ENCODE assay signal across 11 cellular contexts in the genomic region with DNA sequence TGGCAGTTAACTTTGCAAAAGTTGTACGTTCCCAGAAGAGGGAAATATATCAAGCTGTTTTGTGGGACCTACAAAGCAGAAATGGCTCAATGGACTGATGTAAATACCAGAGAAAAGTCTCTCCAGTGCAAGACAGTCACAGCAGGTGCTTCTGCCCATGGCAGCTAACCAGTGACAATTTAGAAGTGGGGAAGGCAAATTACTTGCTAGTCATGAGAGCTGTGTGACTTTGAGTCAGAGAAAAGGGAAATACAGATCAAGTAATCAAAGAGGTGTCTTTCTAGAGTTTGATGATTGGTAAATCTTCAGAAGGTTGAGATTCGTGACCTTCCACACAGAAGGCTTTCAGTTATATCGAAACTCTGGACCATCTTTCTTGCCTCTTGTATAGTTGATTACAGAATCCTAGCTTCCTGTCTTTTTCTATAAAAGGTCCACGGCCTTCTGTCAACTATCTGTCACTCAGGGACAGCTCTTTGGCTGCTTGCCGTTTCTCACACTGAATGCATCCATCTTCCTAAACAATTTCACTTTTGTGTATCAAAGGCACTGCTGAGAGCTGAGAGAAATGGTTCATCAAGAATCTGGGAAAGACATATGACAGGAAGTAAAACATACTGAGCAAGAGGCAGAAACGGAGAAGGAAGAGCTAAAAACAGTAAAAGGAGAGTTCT.
DNase-seq lines count a peak whose midpoint lies in the region; ATAC-seq and TF ChIP-seq lines count a peak whose summit lies in the region.
"Had no signal": no experiment of that assay in that cellular context is flagged by ENCODE, and none has a peak within 500 bp of the region (broad histone marks: within the 10 kb centered on the region; RNA-seq: fewer than 3 reads in every experiment).

No MANE protein-coding gene starts in this region.

- ATAC-seq in GM19023 (IDR thresholded peaks at IDR 0.05; ENCODE audit: unreplicated experiment) (peak; percentile 72), HG02588 (IDR thresholded peaks at IDR 0.05; ENCODE audit: unreplicated experiment) (peak; percentile 64)

- peak overlapping the region; percentile 37 for H3K27ac Mint-ChIP-seq in nephron progenitor cell

- WGBS in stomach, 5 donors: 53 to 65% (median 56%) methylated on average over 6 of the region's 6 CpGs

- no peaks in the 10 kb centered on the region for H3K9me3 Mint-ChIP-seq in nephron progenitor cell

- H3K27ac ChIP-seq in stomach: no peak overlapping the region
- H3K27ac ChIP-seq: skin epidermis had no signal

- TF ChIP-seq EP300 in stomach (IDR thresholded peaks at IDR 0.05): no peak

- H3K9me3 ChIP-seq in stomach: no peaks in the 10 kb centered on the region

- peaks cover 0 to 9% (median 4%) of the 10 kb centered on the region in 4 donors for H3K4me1 ChIP-seq in stomach

- H3K27me3 Mint-ChIP-seq in nephron progenitor cell (ENCODE audit: low read depth, poor library complexity): no peaks in the 10 kb centered on the region

- no peaks in the 10 kb centered on the region for H3K36me3 ChIP-seq in stomach

- no peak overlapping the region for H3K4me3 ChIP-seq in stomach
- H3K4me3 ChIP-seq: skin epidermis had no signal

- no peaks in the 10 kb centered on the region for H3K36me3 Mint-ChIP-seq in nephron progenitor cell (ENCODE audit: low read depth)

- H3K4me1 Mint-ChIP-seq in nephron progenitor cell: no peaks in the 10 kb centered on the region

- H3K27me3 ChIP-seq in stomach: no peaks in the 10 kb centered on the region

- no peak for TF ChIP-seq POLR2A in stomach (IDR thresholded peaks at IDR 0.05)

- no peak overlapping the region for H3K4me3 Mint-ChIP-seq in nephron progenitor cell

- DNase-seq in NCI-H146 treated with DMSO at 0.1 percent for 48 hours (lab: John Stamatoyannopoulos, UW; ENCODE audit: unreplicated experiment) (peak; percentile 96), nephron progenitor cell (no peak), NCI-H2029 treated with DMSO at 0.1 percent for 48 hours (lab: John Stamatoyannopoulos, UW) (no peak), stomach (no peak), kidney glomerular epithelial cell (lab: John Stamatoyannopoulos, UW) (no peak)
- DNase-seq: activated CD4-positive, alpha-beta T cell treated with anti-CD3 and anti-CD28 coated beads, Interleukin-2, amount 50 U/mL, for 4 hours; cerebellar nuclear complex; NCI-H82 had no signal

- TF ChIP-seq CTCF in nephron progenitor cell (IDR thresholded peaks at IDR 0.05) (no peak), stomach (IDR thresholded peaks at IDR 0.05) (no peak)

- intact Hi-C loops in stomach (cut with DNase I; ENCODE audit: low total_unique reads): no loop called here
